Comparison of ENCODE assay signal across 21 cellular contexts in the genomic region with DNA sequence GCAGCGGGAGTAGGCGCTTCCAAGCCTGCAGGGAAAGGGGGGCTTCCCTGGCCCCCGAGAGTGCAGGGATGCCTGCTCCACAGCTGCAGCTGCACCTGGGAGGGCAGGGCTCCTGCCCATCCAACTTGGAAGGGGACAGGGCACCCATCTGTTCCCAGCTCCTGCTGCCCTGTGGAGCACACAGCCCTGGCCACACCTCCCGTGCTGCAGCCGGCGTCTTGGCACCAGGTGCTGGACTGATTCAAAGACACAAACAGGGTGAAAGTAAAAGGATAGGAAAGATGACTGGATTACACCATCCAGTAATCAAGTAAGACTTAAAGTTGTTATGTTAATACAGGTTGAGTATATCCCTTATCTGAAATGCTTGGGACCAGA. TPM values are rescaled to one million over a fixed set of nuclear protein-coding genes. Genes with fewer than 3 reads are reported as not detected.
DNase-seq lines count a peak whose midpoint lies in the region; ATAC-seq, FAIRE-seq and TF ChIP-seq lines count a peak whose summit lies in the region.
"Had no signal": no experiment of that assay in that cellular context is flagged by ENCODE, and none has a peak within 500 bp of the region (broad histone marks: within the 10 kb centered on the region; RNA-seq: fewer than 3 reads in every experiment).

No MANE protein-coding gene starts in this region.

- no peak for FAIRE-seq in K562 (lab: Jason Lieb, UNC)
- FAIRE-seq: GM12878, GM18507 had no signal

- no peak for ATAC-seq in K562
- ATAC-seq in activated CD8-positive, alpha-beta memory T cell treated with anti-CD3 and anti-CD28 coated beads, Interleukin-2, amount 10 ng/mL, durations not matched to agents 7 days and 5 days = no peak
- ATAC-seq: CD8-positive, alpha-beta T cell; GM12878; GM23338 had no signal

- H4K20me1 ChIP-seq in K562 (replicated peaks; ENCODE audit: control insufficient read depth, insufficient read depth, low read length) = no peaks in the 10 kb centered on the region; the same call in 1 of the 2 replicates

- peaks cover 5 to 6% of the 10 kb centered on the region in 2 experiments; a peak in 3 of 5 replicates for H3K4me1 ChIP-seq in K562 (replicated peaks in 1 of 2; ENCODE audit: control insufficient read depth in 2 of 2, insufficient read depth in 2 of 2, low read length in 2 of 2)
- H3K4me1 ChIP-seq in endodermal cell (ENCODE audit: control insufficient read depth, insufficient read depth, low read length) = no peaks in the 10 kb centered on the region
- no peaks in the 10 kb centered on the region for H3K4me1 ChIP-seq in A673 (ENCODE audit: insufficient read depth, low read length, poor library complexity, severe bottlenecking)
- no peaks in the 10 kb centered on the region for H3K4me1 ChIP-seq in left ventricle myocardium inferior
- H3K4me1 ChIP-seq: BE2C, Caco-2 had no signal

- DNase-seq in G401 (ENCODE audit: low spot score) = peak; percentile 64
- no peak for DNase-seq in K562 (ENCODE audit: extremely low read depth in 1 of 4, low spot score in 3 of 4)
- no peak for DNase-seq in endodermal cell
- no peak for DNase-seq in A673 (ENCODE audit: low spot score)
- no peak for DNase-seq in left ventricle myocardium inferior
- DNase-seq in activated CD8-positive, alpha-beta memory T cell treated with anti-CD3 and anti-CD28 coated beads, Interleukin-2, amount 10 ng/mL, durations not matched to agents 7 days and 5 days = no peak
- no peak for DNase-seq in NCI-H510A treated with DMSO at 0.1 percent for 48 hours (lab: John Stamatoyannopoulos, UW)
- DNase-seq: AML-193; BE2C; Caco-2; CD4-positive, CD25-positive, alpha-beta regulatory T cell; CD8-positive, alpha-beta T cell; DMS153; DND-41; GDM1; H9; HFFc6 had no signal

- H3K27me3 Mint-ChIP-seq in endodermal cell (ENCODE audit: insufficient read depth) = no peaks in the 10 kb centered on the region
- no peaks in the 10 kb centered on the region for H3K27me3 Mint-ChIP-seq in activated CD8-positive, alpha-beta memory T cell treated with anti-CD3 and anti-CD28 coated beads, Interleukin-2, amount 10 ng/mL, durations not matched to agents 7 days and 5 days
- H3K27me3 Mint-ChIP-seq: CD4-positive, CD25-positive, alpha-beta regulatory T cell had no signal

- peaks cover 29% of the 10 kb centered on the region for H3K9me3 ChIP-seq in K562 (replicated peaks; ENCODE audit: control insufficient read depth, insufficient read depth, low read depth, low read length)
- peaks cover 73% of the 10 kb centered on the region for H3K9me3 ChIP-seq in endodermal cell (ENCODE audit: control insufficient read depth, low read length)
- H3K9me3 ChIP-seq in A673 (ENCODE audit: low read depth, low read length, poor library complexity, severe bottlenecking) = peaks cover 8% of the 10 kb centered on the region
- H3K9me3 ChIP-seq in left ventricle myocardium inferior (replicated peaks) = peaks cover 14% of the 10 kb centered on the region
- H3K9me3 ChIP-seq: BE2C had no signal

- TF ChIP-seq CTCF in K562 (IDR thresholded peaks at IDR 0.05 in 2 of 3, conservative IDR thresholded peaks at IDR 0.05 in 1 of 3; ENCODE audit: insufficient read depth in 2 of 3, low read depth in 1 of 3, low read length in 3 of 3) = no peak
- no peak for TF ChIP-seq CTCF in endodermal cell (conservative IDR thresholded peaks at IDR 0.05)
- no peak for TF ChIP-seq CTCF in A673 (conservative IDR thresholded peaks at IDR 0.05; ENCODE audit: low read depth, low read length)
- no peak for TF ChIP-seq CTCF in left ventricle myocardium inferior (IDR thresholded peaks at IDR 0.05; ENCODE audit: borderline replicate concordance)

- no TSS peak for BruUV-seq in K562 (replicated peaks; lab: Mats Ljungman, UMichigan)
- no TSS peak for BruUV-seq in A673 (replicated peaks; lab: Mats Ljungman, UMichigan)

- H3K9me3 Mint-ChIP-seq in endodermal cell = peaks cover 29% of the 10 kb centered on the region
- peaks cover 18% of the 10 kb centered on the region for H3K9me3 Mint-ChIP-seq in activated CD8-positive, alpha-beta memory T cell treated with anti-CD3 and anti-CD28 coated beads, Interleukin-2, amount 10 ng/mL, durations not matched to agents 7 days and 5 days (ENCODE audit: low read depth)
- H3K9me3 Mint-ChIP-seq: CD8-positive, alpha-beta T cell had no signal

- no peak for TF ChIP-seq EP300 in K562 (IDR thresholded peaks at IDR 0.05; ENCODE audit: low read length)

- POLR2A ChIA-PET in K562 (lab: Yijun Ruan, JAX) (interaction anchor here (1.9 kb wide), 1 partner anchor 11 kb away, joined by 5 read pairs; no protein-coding TSS in a partner anchor), A673 (lab: Charles Lee; ENCODE audit: low non-redundant PET) (no interaction called here)

- H3K27me3 ChIP-seq in K562 (ENCODE audit: control insufficient read depth in 2 of 2, insufficient read depth in 2 of 2, low read length in 2 of 2) (no peaks in the 10 kb centered on the region), endodermal cell (ENCODE audit: control insufficient read depth, insufficient read depth, low read length, poor library complexity, severe bottlenecking) (no peaks in the 10 kb centered on the region), A673 (replicated peaks; ENCODE audit: insufficient read depth, low read depth, low read length, poor library complexity) (no peaks in the 10 kb centered on the region), left ventricle myocardium inferior (ENCODE audit: low read depth) (no peaks in the 10 kb centered on the region)
- H3K27me3 ChIP-seq: BE2C had no signal

- in situ Hi-C loops in G401 (cut with HindIII; ENCODE audit: low sequenced_read_pairs) = no loop called here
- in situ Hi-C loops in K562 (cut with MboI) = no loop called here

- no peak overlapping the region for H3K27ac ChIP-seq in K562 (ENCODE audit: extremely low read depth, low read depth, low read length)
- no peak overlapping the region for H3K27ac ChIP-seq in endodermal cell (ENCODE audit: low read depth, low read length)
- no peak overlapping the region for H3K27ac ChIP-seq in A673 (ENCODE audit: low read depth, low read length, poor library complexity, severe bottlenecking)
- no peak overlapping the region for H3K27ac ChIP-seq in left ventricle myocardium inferior (replicated peaks)
- H3K27ac ChIP-seq: C4-2B had no signal

- peaks cover 89% of the 10 kb centered on the region for H3K36me3 ChIP-seq in K562 (ENCODE audit: control insufficient read depth, insufficient read depth, low read length)
- peaks cover 92% of the 10 kb centered on the region for H3K36me3 ChIP-seq in endodermal cell (ENCODE audit: control insufficient read depth, insufficient read depth, low read length)
- H3K36me3 ChIP-seq in A673 (ENCODE audit: insufficient read depth, low read length, poor library complexity, severe bottlenecking) = peaks cover 67% of the 10 kb centered on the region
- peaks cover 69% of the 10 kb centered on the region for H3K36me3 ChIP-seq in left ventricle myocardium inferior

- H3K79me2 ChIP-seq in K562 (ENCODE audit: control insufficient read depth, insufficient read depth, low read length) = peaks cover 93% of the 10 kb centered on the region

- H3K9me1 ChIP-seq in K562 (ENCODE audit: control insufficient read depth, insufficient read depth, low read length) = peaks cover 3% of the 10 kb centered on the region

- no peak for TF ChIP-seq RAD21 in K562 (CRISPR knock-in tag; conservative IDR thresholded peaks at IDR 0.05 in 1 of 2, IDR thresholded peaks at IDR 0.05 in 1 of 2)

- H3K9ac ChIP-seq in K562 (ENCODE audit: insufficient read depth in 1 of 2, low read depth in 2 of 2, low read length in 2 of 2) (no peak overlapping the region), endodermal cell (ENCODE audit: extremely low read depth, low read length, poor library complexity, severe bottlenecking) (no peak overlapping the region)

- H3K4me3 ChIP-seq in K562 (no peak overlapping the region), endodermal cell (ENCODE audit: low read length) (peak overlapping the region; percentile 29), A673 (ENCODE audit: low read depth, low read length, poor library complexity, severe bottlenecking) (no peak overlapping the region), left ventricle myocardium inferior (no peak overlapping the region)
- H3K4me3 ChIP-seq: GM12878, GM23338 had no signal

- 94% methylated on average over 4 of the region's 6 CpGs for WGBS in K562 (ENCODE audit: insufficient coverage, low coverage, missing lambda C conversion rate)
- WGBS in endodermal cell (ENCODE audit: insufficient coverage in 1 of 2, insufficient read length in 1 of 2), 2 experiments = 98 to 100% methylated on average over 6 of the region's 6 CpGs

- no peak overlapping the region for H3K4me3 Mint-ChIP-seq in endodermal cell
- no peak overlapping the region for H3K4me3 Mint-ChIP-seq in activated CD8-positive, alpha-beta memory T cell treated with anti-CD3 and anti-CD28 coated beads, Interleukin-2, amount 10 ng/mL, durations not matched to agents 7 days and 5 days
- H3K4me3 Mint-ChIP-seq: CD8-positive, alpha-beta T cell; GM23338; H9; HFFc6 had no signal

- peaks cover 13% of the 10 kb centered on the region for H3K4me1 Mint-ChIP-seq in endodermal cell
- peaks cover 25% of the 10 kb centered on the region for H3K4me1 Mint-ChIP-seq in activated CD8-positive, alpha-beta memory T cell treated with anti-CD3 and anti-CD28 coated beads, Interleukin-2, amount 10 ng/mL, durations not matched to agents 7 days and 5 days
- H3K4me1 Mint-ChIP-seq: GM23338 had no signal

- intact Hi-C loops in K562 (cut with micrococcal nuclease) = no loop called here
- intact Hi-C loops in A673 (cut with micrococcal nuclease; ENCODE audit: unreplicated experiment) = no loop called here
- intact Hi-C loops in left ventricle myocardium inferior (cut with micrococcal nuclease) = no loop called here

- CTCF ChIA-PET in K562 (lab: Yijun Ruan, JAX; ENCODE audit: low intra/inter-chr PET ratio) (no interaction called here), A673 (lab: Charles Lee) (no interaction called here)
- CTCF ChIA-PET in activated CD8-positive, alpha-beta memory T cell treated with anti-CD3 and anti-CD28 coated beads, Interleukin-2, amount 10 ng/mL, durations not matched to agents 7 days and 5 days (lab: Charles Lee) = interaction anchor here (0.5 kb wide), 1 partner anchor 140 kb away, joined by 3 read pairs; no protein-coding TSS in a partner anchor

- H3K4me2 ChIP-seq in K562 (ENCODE audit: insufficient read depth, low read length) = no peak overlapping the region
- H3K4me2 ChIP-seq: GM23338 had no signal

- H3K27ac Mint-ChIP-seq in endodermal cell = no peak overlapping the region
- no peak overlapping the region for H3K27ac Mint-ChIP-seq in activated CD8-positive, alpha-beta memory T cell treated with anti-CD3 and anti-CD28 coated beads, Interleukin-2, amount 10 ng/mL, durations not matched to agents 7 days and 5 days
- H3K27ac Mint-ChIP-seq: GM23338, H9, HFFc6 had no signal

- no peak for TF ChIP-seq POLR2A in K562 (conservative IDR thresholded peaks at IDR 0.05)

- H3K36me3 Mint-ChIP-seq in endodermal cell (ENCODE audit: low read depth) = peaks cover 82% of the 10 kb centered on the region
- H3K36me3 Mint-ChIP-seq in activated CD8-positive, alpha-beta memory T cell treated with anti-CD3 and anti-CD28 coated beads, Interleukin-2, amount 10 ng/mL, durations not matched to agents 7 days and 5 days = peaks cover 98% of the 10 kb centered on the region

- H2AFZ ChIP-seq in K562 (ENCODE audit: low read depth, low read length) = no peak overlapping the region
- H2AFZ ChIP-seq: GM23338 had no signal

RNA-seq across cellular contexts. Expression of a gene that starts 14.8 kb away (rescaled TPM):
- 5.5 and 7.1 TPM in 2 replicates for total RNA-seq in G401 (2014; rRNA removed; shearing (Covaris generic))
- 23.8 and 90.2 TPM in 2 replicates for total RNA-seq in K562 (2011; cell fraction: chromatin; rRNA removed; ENCODE audit: low replicate concordance)
- total RNA-seq in K562 (2011; cell fraction: nucleolus; rRNA removed) = 13.3 and 24.3 TPM in 2 replicates
- total RNA-seq in K562 (2011; cell fraction: nucleoplasm; rRNA removed) = 29.5 and 35.3 TPM in 2 replicates
- total RNA-seq in K562 (2014; rRNA removed) (16.1 and 18.8 TPM in 2 replicates), K562 (2014; rRNA removed; fragmentation: Illumina TruSeq; extraction: Trizol) (30.0 and 35.1 TPM in 2 replicates), K562 (2015; rRNA removed; fragmentation: Illumina TruSeq; extraction: Trizol) (27.4 and 27.7 TPM in 2 replicates), K562 (2021) (21.6 and 22.1 TPM in 2 replicates), endodermal cell (10 to 100 TPM; 21.8 to 23.8 TPM), A673 (2021) (26.5 and 27.9 TPM in 2 replicates), left ventricle myocardium inferior (6.3 TPM)
- polyA plus RNA-seq in K562 (2011; rRNA removed) (21.1 and 24.4 TPM in 2 replicates), K562 (2014; fragmentation: Illumina TruSeq; extraction: Trizol) (19.2 and 22.8 TPM in 2 replicates), K562 (2014; fragmentation: Nextera tagmentation; extraction: Ambion mirVana) (10 to 100 TPM in 1 of 2 experiments, 1 to 10 TPM in 1; 8.8 to 11.1 TPM), K562 (2014; rRNA removed) (15.9 and 17.3 TPM in 2 replicates)
- polyA plus RNA-seq in K562 (2011; cell fraction: cytosol; rRNA removed) = 5.4 and 8.4 TPM in 2 replicates
- 25.9 and 29.4 TPM in 2 replicates for polyA plus RNA-seq in K562 (2011; cell fraction: nucleus; rRNA removed)
- 8.5 and 11.3 TPM in 2 replicates for polyA plus RNA-seq in K562 (2012)
- polyA minus RNA-seq in K562 (2011; rRNA and poly(A)+ RNA removed) = 56.2 and 59.9 TPM in 2 replicates
- 14.9 and 19.6 TPM in 2 replicates for polyA minus RNA-seq in K562 (2011; cell fraction: cytosol; rRNA and poly(A)+ RNA removed)
- polyA minus RNA-seq in K562 (2011; cell fraction: nucleus; rRNA and poly(A)+ RNA removed) = 22.9 and 42.9 TPM in 2 replicates
- 13.2 TPM for polyA plus RNA-seq in endodermal cell (2013, experiment 1 of 2)
- 13.6 TPM for polyA plus RNA-seq in endodermal cell (2013, experiment 2 of 2)
- total RNA-seq in activated CD8-positive, alpha-beta memory T cell treated with anti-CD3 and anti-CD28 coated beads, Interleukin-2, amount 10 ng/mL, durations not matched to agents 7 days and 5 days = 10 to 100 TPM; 30.2 to 38.7 TPM

RNA-seq across cellular contexts. Expression of a gene that starts 15.2 kb away (rescaled TPM):
- total RNA-seq in G401 (2014; rRNA removed; shearing (Covaris generic)) = 25.7 and 55.5 TPM in 2 replicates
- 94.8 and 383 TPM in 2 replicates for total RNA-seq in K562 (2011; cell fraction: chromatin; rRNA removed; ENCODE audit: low replicate concordance)
- 55.4 and 62.4 TPM in 2 replicates for total RNA-seq in K562 (2011; cell fraction: nucleolus; rRNA removed)
- 146 and 241 TPM in 2 replicates for total RNA-seq in K562 (2011; cell fraction: nucleoplasm; rRNA removed)
- total RNA-seq in K562 (2014; rRNA removed) (22.6 and 34.8 TPM in 2 replicates), K562 (2014; rRNA removed; fragmentation: Illumina TruSeq; extraction: Trizol) (44.0 and 45.4 TPM in 2 replicates), K562 (2015; rRNA removed; fragmentation: Illumina TruSeq; extraction: Trizol) (41.4 and 43.0 TPM in 2 replicates), K562 (2021) (26.2 and 26.9 TPM in 2 replicates), endodermal cell (10 to 100 TPM; 60.9 to 63.0 TPM), A673 (2021) (68.8 and 72.5 TPM in 2 replicates), left ventricle myocardium inferior (30.1 TPM)
- polyA plus RNA-seq in K562 (2011; rRNA removed) (42.4 and 46.8 TPM in 2 replicates), K562 (2014; fragmentation: Illumina TruSeq; extraction: Trizol) (16.8 and 23.0 TPM in 2 replicates), K562 (2014; fragmentation: Nextera tagmentation; extraction: Ambion mirVana) (1 to 10 TPM; 8.3 to 9.0 TPM), K562 (2014; rRNA removed) (24.3 and 24.7 TPM in 2 replicates)
- 6.2 and 19.0 TPM in 2 replicates for polyA plus RNA-seq in K562 (2011; cell fraction: cytosol; rRNA removed)
- polyA plus RNA-seq in K562 (2011; cell fraction: nucleus; rRNA removed) = 58.4 and 79.4 TPM in 2 replicates
- 11.2 and 15.4 TPM in 2 replicates for polyA plus RNA-seq in K562 (2012)
- 125 and 138 TPM in 2 replicates for polyA minus RNA-seq in K562 (2011; rRNA and poly(A)+ RNA removed)
- polyA minus RNA-seq in K562 (2011; cell fraction: cytosol; rRNA and poly(A)+ RNA removed) = 19.8 and 31.4 TPM in 2 replicates
- 130 and 239 TPM in 2 replicates for polyA minus RNA-seq in K562 (2011; cell fraction: nucleus; rRNA and poly(A)+ RNA removed)
- polyA plus RNA-seq in endodermal cell (2013, experiment 1 of 2) = 26.3 TPM
- 23.7 TPM for polyA plus RNA-seq in endodermal cell (2013, experiment 2 of 2)
- total RNA-seq in activated CD8-positive, alpha-beta memory T cell treated with anti-CD3 and anti-CD28 coated beads, Interleukin-2, amount 10 ng/mL, durations not matched to agents 7 days and 5 days = 100 to 1,000 TPM in 1 of 2 experiments, 10 to 100 TPM in 1; 84.3 to 113 TPM
